8 cellular contexts compared by ENCODE assay signal in the genomic region with DNA sequence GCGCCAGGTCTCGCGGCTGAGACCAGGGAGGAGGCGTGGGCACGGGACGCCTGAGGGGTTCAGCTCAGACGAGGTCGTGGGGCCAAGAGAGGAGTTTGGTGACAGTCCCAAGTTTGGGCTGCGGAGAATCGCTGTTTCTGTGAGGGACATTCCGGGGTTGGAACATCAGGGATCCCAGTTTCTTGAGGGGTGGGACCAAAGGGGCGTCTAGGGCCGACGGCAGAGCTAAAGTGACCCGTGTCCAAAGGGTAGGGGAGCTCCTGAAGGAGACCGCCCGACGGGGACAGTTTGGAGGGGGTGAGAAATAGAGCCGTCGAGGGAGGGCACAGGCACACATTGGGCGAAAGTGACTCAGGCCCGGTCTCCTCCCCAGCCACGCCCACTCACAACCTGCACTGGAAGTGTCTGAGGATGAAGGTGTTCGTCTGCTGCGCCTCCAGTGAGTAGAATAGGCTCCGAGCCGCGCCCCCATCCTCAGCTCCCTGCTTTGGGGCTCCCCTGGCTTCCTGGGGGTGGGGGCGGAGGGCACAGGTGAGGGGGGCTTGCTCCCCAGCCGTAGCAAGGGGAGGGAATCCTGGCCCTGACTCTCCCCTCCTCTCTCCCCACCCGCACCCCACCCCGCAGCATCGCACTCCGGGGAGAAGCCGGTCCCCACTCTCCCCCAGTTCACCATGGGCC. TPM values are rescaled to one million over a fixed set of nuclear protein-coding genes. Genes with fewer than 3 reads are reported as not detected.
A peak's percentile ranks its signal among the peaks of the same experiment; 100 is the strongest.
DNase-seq lines count a peak whose midpoint lies in the region; ATAC-seq and TF ChIP-seq lines count a peak whose summit lies in the region.

No MANE protein-coding gene starts in this region.

- H3K27me3 ChIP-seq in SJSA1 (replicated peaks) = peaks cover 34% of the 10 kb centered on the region
- H3K27me3 ChIP-seq in left ventricle myocardium inferior (ENCODE audit: low read depth) = peaks cover 39% of the 10 kb centered on the region

- in situ Hi-C loops in KBM-7 (cut with MboI; ENCODE audit: low pct_unique_long_range_greater_than_20kb, low sequenced_read_pairs) = loop anchor here (10.0 kb wide), 1 partner anchor 79 kb away; no protein-coding TSS in a partner anchor

- peak; percentile 21 for DNase-seq in NCI-H2196 (lab: John Stamatoyannopoulos, UW; ENCODE audit: unreplicated experiment)
- no peak for DNase-seq in NCI-H2196 treated with DMSO at 0.1 percent for 48 hours (lab: John Stamatoyannopoulos, UW; ENCODE audit: unreplicated experiment)
- DNase-seq in SJSA1 (ENCODE audit: low read depth in 1 of 2, low spot score in 2 of 2) = no peak
- DNase-seq in activated naive CD4-positive, alpha-beta T cell treated with Interleukin-2 at 50 U/mL for 16 hours = peak; percentile 81
- DNase-seq in left ventricle myocardium inferior = no peak
- no peak for DNase-seq in sciatic nerve (ENCODE audit: low spot score)
- no peak for DNase-seq in KBM-7

- H3K36me3 ChIP-seq in SJSA1 (no peaks in the 10 kb centered on the region), left ventricle myocardium inferior (no peaks in the 10 kb centered on the region)

- no peaks in the 10 kb centered on the region for H3K9me3 ChIP-seq in SJSA1 (replicated peaks)
- H3K9me3 ChIP-seq in left ventricle myocardium inferior (replicated peaks) = no peaks in the 10 kb centered on the region

- H3K4me1 ChIP-seq in SJSA1 (replicated peaks) (peaks cover 45% of the 10 kb centered on the region), left ventricle myocardium inferior (peaks cover 58% of the 10 kb centered on the region)

- ATAC-seq in sciatic nerve (peak; percentile 22), HG02610 (IDR thresholded peaks at IDR 0.05; ENCODE audit: unreplicated experiment) (no peak)

- intact Hi-C loops in left ventricle myocardium inferior (cut with micrococcal nuclease) (no loop called here), sciatic nerve (cut with DNase I) (no loop called here)

- H3K27ac ChIP-seq in SJSA1 (no peak overlapping the region), left ventricle myocardium inferior (replicated peaks) (peak overlapping the region; percentile 99)

- TF ChIP-seq CTCF in left ventricle myocardium inferior (IDR thresholded peaks at IDR 0.05; ENCODE audit: borderline replicate concordance) = no peak

- H3K4me3 ChIP-seq in SJSA1 (peak overlapping the region; percentile 46), left ventricle myocardium inferior (peak overlapping the region; percentile 93)

RNA-seq across cellular contexts. Expression of a gene that starts 7.0 kb away (rescaled TPM):
- total RNA-seq in SJSA1 (2014; rRNA removed; shearing (Covaris generic)) = 0.21 and 0.85 TPM in 2 replicates
- total RNA-seq in left ventricle myocardium inferior = 0.71 TPM
- 2.4 TPM for total RNA-seq in sciatic nerve

RNA-seq across cellular contexts. Expression of a gene that starts 22.1 kb away (rescaled TPM):
- total RNA-seq in SJSA1 (2014; rRNA removed; shearing (Covaris generic)) = 4.7 and 4.8 TPM in 2 replicates
- total RNA-seq in left ventricle myocardium inferior (1.7 TPM), sciatic nerve (3.1 TPM)

RNA-seq across cellular contexts. Expression of a gene that starts 34.5 kb away (rescaled TPM):
- 27.0 and 32.0 TPM in 2 replicates for total RNA-seq in SJSA1 (2014; rRNA removed; shearing (Covaris generic))
- 82.1 TPM for total RNA-seq in left ventricle myocardium inferior
- 147 TPM for total RNA-seq in sciatic nerve

RNA-seq across cellular contexts. Expression of a gene that starts 42.0 kb away (rescaled TPM):
- total RNA-seq in SJSA1 (2014; rRNA removed; shearing (Covaris generic)) = 0.89 and 0.91 TPM in 2 replicates
- total RNA-seq in left ventricle myocardium inferior (42.9 TPM), sciatic nerve (49.0 TPM)

RNA-seq across cellular contexts. Expression of a gene that starts 50.0 kb away (rescaled TPM):
- total RNA-seq in SJSA1 (2014; rRNA removed; shearing (Covaris generic)) = 9.9 and 23.4 TPM in 2 replicates
- total RNA-seq in left ventricle myocardium inferior (8.2 TPM), sciatic nerve (20.8 TPM)

Comparison
In these comparisons a context has a peak if more than half of its experiments do, and no peak if none do; other contexts are left out.
1. DNase-seq: peak in NCI-H2196 (single experiment) and activated naive CD4-positive, alpha-beta T cell treated with Interleukin-2 at 50 U/mL for 16 hours (single experiment); none in NCI-H2196 treated with DMSO at 0.1 percent for 48 hours (single experiment), SJSA1 (0 of 2), left ventricle myocardium inferior (single experiment), sciatic nerve (single experiment) and KBM-7 (single experiment).